In the genomic region with DNA sequence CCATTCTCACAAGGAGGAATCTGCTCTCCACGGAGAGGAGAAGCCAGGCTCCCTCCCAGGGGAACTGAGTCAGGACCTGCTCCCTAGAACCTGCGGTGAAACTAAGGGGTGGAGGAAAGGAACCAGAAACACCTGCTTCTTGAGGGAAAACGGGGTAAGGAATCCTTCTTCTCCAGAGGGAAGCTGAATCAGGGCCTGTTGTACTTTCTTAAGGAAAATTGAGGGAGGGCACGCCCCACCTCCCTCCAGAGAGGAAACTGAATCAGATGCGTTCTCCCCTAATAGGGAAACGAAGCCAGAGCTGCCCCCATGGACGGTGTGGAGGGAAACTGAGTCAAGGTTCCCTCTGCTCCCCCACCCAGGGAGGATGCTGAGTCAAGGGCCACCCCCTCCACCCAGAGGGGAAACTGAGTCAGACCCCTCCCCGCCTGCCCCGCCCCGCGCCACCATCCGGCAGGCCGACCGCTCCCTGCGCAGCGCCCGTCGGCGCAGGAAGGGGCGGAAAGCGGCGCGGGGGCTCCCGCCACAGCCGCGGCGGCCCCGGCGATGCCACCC, we compare ENCODE assay signal across 8 cellular contexts. TPM values are rescaled to one million over a fixed set of nuclear protein-coding genes. Genes with fewer than 3 reads are reported as not detected.
DNase-seq lines count a peak whose midpoint lies in the region; ATAC-seq and TF ChIP-seq lines count a peak whose summit lies in the region.

No MANE protein-coding gene starts in this region.

- no peak overlapping the region for H4K8ac ChIP-seq in mesendoderm (ENCODE audit: low read depth, low read length)

- TF ChIP-seq CTCF in body of pancreas (IDR thresholded peaks at IDR 0.05), result no peak

- no peak overlapping the region for H2BK15ac ChIP-seq in mesendoderm (replicated peaks; ENCODE audit: low read depth)

- H2BK120ac ChIP-seq in mesendoderm (ENCODE audit: low read depth, low read length), result no peak overlapping the region

- no peak for TF ChIP-seq POLR2A in body of pancreas (IDR thresholded peaks at IDR 0.05)

- H3K9ac ChIP-seq in ES-I3 (ENCODE audit: low read depth, low read length), result peak overlapping the region; percentile 88
- peak overlapping the region; percentile 85 for H3K9ac ChIP-seq in mesendoderm (ENCODE audit: low read length)

- peak overlapping the region; percentile 75 for H3K4ac ChIP-seq in mesendoderm (ENCODE audit: low read depth, low read length)

- H3K27me3 ChIP-seq in body of pancreas (no peaks in the 10 kb centered on the region), mesendoderm (ENCODE audit: insufficient read depth, low read length, poor library complexity) (no peaks in the 10 kb centered on the region), aorta (ENCODE audit: control insufficient read depth in 1 of 2, insufficient read depth in 2 of 2, low read length in 1 of 2) (no peaks in the 10 kb centered on the region)

- H3K79me1 ChIP-seq in mesendoderm (ENCODE audit: low read length), result peaks cover 15% of the 10 kb centered on the region

- H3K4me1 ChIP-seq in ES-I3 (ENCODE audit: insufficient read depth, low read length) (no peaks in the 10 kb centered on the region), body of pancreas (peaks cover 21% of the 10 kb centered on the region), mesendoderm (ENCODE audit: control insufficient read depth, low read depth, low read length) (peaks cover 2% of the 10 kb centered on the region), aorta (ENCODE audit: control insufficient read depth in 1 of 2, insufficient read depth in 2 of 2, low read length in 2 of 2) (no peaks in the 10 kb centered on the region)

- peak; percentile 10 for ATAC-seq in HG03175 (IDR thresholded peaks at IDR 0.05; ENCODE audit: unreplicated experiment)
- ATAC-seq in body of pancreas, result peak; percentile 17
- no peak for ATAC-seq in aorta (ENCODE audit: low FRiP score)
- no peak for ATAC-seq in GM21786 (IDR thresholded peaks at IDR 0.05; ENCODE audit: unreplicated experiment)

- H2AK5ac ChIP-seq in mesendoderm (ENCODE audit: low read length), result peak overlapping the region; percentile 92

- no peak overlapping the region for H4K5ac ChIP-seq in mesendoderm (ENCODE audit: low read length)

- intact Hi-C loops in body of pancreas (cut with DNase I) (no loop called here), aorta (cut with DNase I) (loop anchor here in 1 of 2 donors (5.0 kb wide), 1 partner anchor 50 kb away; a partner anchor contains a TSS)

- DNase-seq in body of pancreas (no peak), mesendoderm (no peak), aorta (no peak), NCI-H2081 (lab: John Stamatoyannopoulos, UW) (no peak)
- no peak for DNase-seq in stimulated activated CD4-positive, alpha-beta T cell treated with anti-CD3 and anti-CD28 coated beads, Interleukin-15, amount 100 ng/mL, for 24 hours

- peak overlapping the region; percentile 96 to 100 (median 98) for H3K27ac ChIP-seq in body of pancreas
- H3K27ac ChIP-seq in mesendoderm (ENCODE audit: low read depth, low read length), result no peak overlapping the region
- peak overlapping the region; percentile 73 to 83 for H3K27ac ChIP-seq in aorta (ENCODE audit: low read depth in 1 of 2, low read length in 2 of 2)

- peak overlapping the region; percentile 100 for H3K4me2 ChIP-seq in mesendoderm (ENCODE audit: low read length)

- H3K36me3 ChIP-seq in ES-I3 (ENCODE audit: insufficient read depth, low read length), result peaks cover 23% of the 10 kb centered on the region
- peaks cover 10 to 26% of the 10 kb centered on the region in 2 donors for H3K36me3 ChIP-seq in body of pancreas (replicated peaks in 1 of 2; ENCODE audit: insufficient read depth in 1 of 2, low read depth in 2 of 2)
- H3K36me3 ChIP-seq in mesendoderm (ENCODE audit: control insufficient read depth, insufficient read depth, low read length), result peaks cover 10% of the 10 kb centered on the region
- peaks cover 0 to 3% of the 10 kb centered on the region in 2 donors for H3K36me3 ChIP-seq in aorta (ENCODE audit: control insufficient read depth in 1 of 2, insufficient read depth in 2 of 2, low read length in 1 of 2)

- H3K79me2 ChIP-seq in mesendoderm (ENCODE audit: control insufficient read depth, insufficient read depth, low read length), result peaks cover 12% of the 10 kb centered on the region

- no peak overlapping the region for H2BK5ac ChIP-seq in mesendoderm (ENCODE audit: low read length)

- peak overlapping the region; percentile 96 for H3K56ac ChIP-seq in mesendoderm (ENCODE audit: low read length)

- H3K9me3 ChIP-seq in ES-I3 (ENCODE audit: control insufficient read depth, insufficient read depth, low read length) (no peaks in the 10 kb centered on the region), body of pancreas (no peaks in the 10 kb centered on the region), aorta (ENCODE audit: control insufficient read depth, low read length) (no peaks in the 10 kb centered on the region)

- WGBS in body of pancreas, 2 donors, result 0 to 1% methylated on average over 2 to 28 of the region's 29 CpGs
- no CpG with 5 or more reads among the region's 29 CpGs for WGBS in mesendoderm (ENCODE audit: extremely low coverage, insufficient coverage, low lambda C conversion rate)
- WGBS in aorta, 2 donors, result 0 to 1% methylated on average over 17 to 29 of the region's 29 CpGs

- H3K18ac ChIP-seq in mesendoderm (ENCODE audit: low read length), result peak overlapping the region; percentile 70

- peak overlapping the region; percentile 32 to 45 for H3K4me3 ChIP-seq in body of pancreas
- H3K4me3 ChIP-seq in mesendoderm (ENCODE audit: low read length), result peak overlapping the region; percentile 97
- H3K4me3 ChIP-seq in aorta (ENCODE audit: low read length in 2 of 2), result peak overlapping the region; percentile 82 to 93

- H3K23ac ChIP-seq in mesendoderm (ENCODE audit: low read length), result no peak overlapping the region

RNA-seq across cellular contexts. Expression of a gene that starts 0.4 kb away (rescaled TPM):
- total RNA-seq in body of pancreas (10 to 100 TPM; 27.5 to 45.8 TPM), aorta (100 to 1,000 TPM in 1 of 2 donors, 10 to 100 TPM in 1; 98.2 to 108 TPM)
- polyA plus RNA-seq in mesendoderm (2013, experiment 1 of 2), result 19.9 TPM
- polyA plus RNA-seq in mesendoderm (2013, experiment 2 of 2), result 22.4 TPM
- polyA plus RNA-seq in aorta, result 10 to 100 TPM; 28.8 to 73.8 TPM

RNA-seq across cellular contexts. Expression of a gene that starts 24.4 kb away (rescaled TPM):
- total RNA-seq in body of pancreas (10 to 100 TPM; 23.6 to 29.3 TPM), aorta (10 to 100 TPM; 67.0 to 75.1 TPM)
- 36.3 TPM for polyA plus RNA-seq in mesendoderm (2013, experiment 1 of 2)
- 38.3 TPM for polyA plus RNA-seq in mesendoderm (2013, experiment 2 of 2)
- polyA plus RNA-seq in aorta, result 100 to 1,000 TPM in 1 of 2 donors, 10 to 100 TPM in 1; 25.2 to 147 TPM

RNA-seq across cellular contexts. Expression of a gene that starts 46.7 kb away (rescaled TPM):
- total RNA-seq in body of pancreas, result 10 to 100 TPM; 21.8 to 56.7 TPM
- polyA plus RNA-seq in mesendoderm (2013, experiment 1 of 2), result 16.1 TPM
- 16.3 TPM for polyA plus RNA-seq in mesendoderm (2013, experiment 2 of 2)
- 10 to 100 TPM; 24.8 to 28.8 TPM for total RNA-seq in aorta
- 10 to 100 TPM in 1 of 2 donors, 1 to 10 TPM in 1; 3.9 to 50.0 TPM for polyA plus RNA-seq in aorta

RNA-seq across cellular contexts. Expression of a gene that starts 48.3 kb away (rescaled TPM):
- total RNA-seq in body of pancreas (10 to 100 TPM; 31.6 to 94.9 TPM), aorta (10 to 100 TPM; 51.3 to 87.9 TPM)
- polyA plus RNA-seq in mesendoderm (2013, experiment 1 of 2), result 21.4 TPM
- polyA plus RNA-seq in mesendoderm (2013, experiment 2 of 2), result 21.4 TPM
- 10 to 100 TPM; 34.2 to 78.8 TPM for polyA plus RNA-seq in aorta

RNA-seq across cellular contexts. Expression of a gene that starts 49.7 kb away (rescaled TPM):
- 10 to 100 TPM; 38.9 to 45.5 TPM for total RNA-seq in body of pancreas
- polyA plus RNA-seq in mesendoderm (2013, experiment 1 of 2), result 24.4 TPM
- 25.0 TPM for polyA plus RNA-seq in mesendoderm (2013, experiment 2 of 2)
- total RNA-seq in aorta, result 10 to 100 TPM; 59.8 to 64.4 TPM
- polyA plus RNA-seq in aorta, result 100 to 1,000 TPM in 1 of 2 donors, 10 to 100 TPM in 1; 29.2 to 120 TPM

Comparison
In these comparisons a context has a peak if more than half of its experiments do, and no peak if none do; other contexts are left out.
1. ATAC-seq: peak in HG03175 (single experiment) and body of pancreas (single experiment); none in aorta (single experiment) and GM21786 (single experiment).
2. H3K4me3 ChIP-seq: peak in every context shown above with its lines; median percentile 97 in mesendoderm; 88 in aorta; 38 in body of pancreas.